Comparison of ENCODE assay signal across 1 cellular context in genomic region chr1:1847501-1848289, GRCh38.
TF ChIP-seq lines count a peak whose summit lies in the region.

No MANE protein-coding gene starts in this region.

TF ChIP-seq in GM23338, 12 proteins besides CTCF, POLR2A, EP300 and RAD21 (continued from another document):
- TF ChIP-seq ETS1 (IDR thresholded peaks at IDR 0.05) (no peak), ZNF331 (CRISPR knock-in tag; IDR thresholded peaks at IDR 0.05; ENCODE audit: low read depth) (no peak), JUNB (IDR thresholded peaks at IDR 0.05; ENCODE audit: unreplicated experiment) (no peak), CREB1 (CRISPR knock-in tag; IDR thresholded peaks at IDR 0.05; ENCODE audit: low read depth) (no peak), STAT1 (IDR thresholded peaks at IDR 0.05; ENCODE audit: unreplicated experiment) (no peak), REST (IDR thresholded peaks at IDR 0.05; ENCODE audit: unreplicated experiment) (no peak)
